ENCODE assay signal across 19 cellular contexts in genomic region chr18:2884706-2885285, GRCh38. TPM values are rescaled to one million over a fixed set of nuclear protein-coding genes. Genes with fewer than 3 reads are reported as not detected.
DNase-seq lines count a peak whose midpoint lies in the region; ATAC-seq, FAIRE-seq and TF ChIP-seq lines count a peak whose summit lies in the region.
"Had no signal": no experiment of that assay in that cellular context is flagged by ENCODE, and none has a peak within 500 bp of the region (broad histone marks: within the 10 kb centered on the region; RNA-seq: fewer than 3 reads in every experiment).

No MANE protein-coding gene starts in this region.

- H3K9me3 Mint-ChIP-seq in naive thymus-derived CD4-positive, alpha-beta T cell = peaks cover 6 to 18% (median 14%) of the 10 kb centered on the region in 11 donors

- H3K27me3 ChIP-seq in naive thymus-derived CD4-positive, alpha-beta T cell (ENCODE audit: control insufficient read depth in 2 of 2, insufficient read depth in 2 of 2, low read length in 2 of 2) = no peaks in the 10 kb centered on the region
- H3K27me3 ChIP-seq in vagina = no peaks in the 10 kb centered on the region
- H3K27me3 ChIP-seq: SJCRH30 had no signal

- peaks cover 25 to 33% of the 10 kb centered on the region in 2 donors for H3K4me1 ChIP-seq in naive thymus-derived CD4-positive, alpha-beta T cell (ENCODE audit: control insufficient read depth in 2 of 2, insufficient read depth in 2 of 2, low read length in 2 of 2)
- H3K4me1 ChIP-seq in vagina = peaks cover 29% of the 10 kb centered on the region
- H3K4me1 ChIP-seq: SJCRH30 had no signal

- H3K27me3 Mint-ChIP-seq in naive thymus-derived CD4-positive, alpha-beta T cell = no peaks in the 10 kb centered on the region

- H3K4me1 Mint-ChIP-seq in naive thymus-derived CD4-positive, alpha-beta T cell = peaks cover 34 to 63% (median 53%) of the 10 kb centered on the region in 7 donors

- H3K4me3 Mint-ChIP-seq in naive thymus-derived CD4-positive, alpha-beta T cell = peak overlapping the region in 3 of 10 donors; percentile 15 to 25 (median 16)

- peak; percentile 44 for DNase-seq in activated CD8-positive, alpha-beta memory T cell treated with anti-CD3 and anti-CD28 coated beads, Interleukin-2, amount 50 U/mL, for 48 hours
- DNase-seq in activated CD8-positive, alpha-beta memory T cell treated with anti-CD3 and anti-CD28 coated beads, Interleukin-2, amount 50 U/mL, for 4 hours = no peak
- no peak for DNase-seq in naive thymus-derived CD4-positive, alpha-beta T cell
- DNase-seq in vagina (ENCODE audit: extremely low spot score in 2 of 2) = peak in 1 of 2 donors; percentile 80
- DNase-seq in D721Med (ENCODE audit: insufficient read length, low spot score) = no peak
- no peak for DNase-seq in nucleus accumbens (lab: John Stamatoyannopoulos, UW)
- no peak for DNase-seq in dedifferentiated amniotic fluid mesenchymal stem cell (ENCODE audit: extremely low spot score)
- DNase-seq: COR-L47, DMS53, NCI-H1436, NCI-H2029, NCI-H2171, NCI-H82, PC-3, SJCRH30 had no signal

- intact Hi-C loops in naive thymus-derived CD4-positive, alpha-beta T cell (cut with micrococcal nuclease) = no loop called here
- intact Hi-C loops in vagina (cut with DNase I) = no loop called here

- TF ChIP-seq CTCF in vagina (IDR thresholded peaks at IDR 0.05) (no peak), D721Med (IDR thresholded peaks at IDR 0.05; ENCODE audit: insufficient read depth, missing control alignments) (no peak)

- H3K36me3 ChIP-seq in KOPT-K1 (ENCODE audit: insufficient read depth, low read length) (no peaks in the 10 kb centered on the region), vagina (no peaks in the 10 kb centered on the region)
- H3K36me3 ChIP-seq in naive thymus-derived CD4-positive, alpha-beta T cell (ENCODE audit: control insufficient read depth in 2 of 3, insufficient read depth in 3 of 3, low read length in 3 of 3) = no peaks in the 10 kb centered on the region
- H3K36me3 ChIP-seq: SJCRH30 had no signal

- no peak for TF ChIP-seq POLR2A in vagina (IDR thresholded peaks at IDR 0.05)

- H3K27ac ChIP-seq in KOPT-K1 (ENCODE audit: low read depth, low read length, poor library complexity, severe bottlenecking) (peak overlapping the region; percentile 99), vagina (peak overlapping the region; percentile 17)
- H3K27ac ChIP-seq in naive thymus-derived CD4-positive, alpha-beta T cell (ENCODE audit: low read depth, low read length) = no peak overlapping the region
- H3K27ac ChIP-seq: RWPE1, SJCRH30 had no signal

- no peak for ATAC-seq in naive thymus-derived CD4-positive, alpha-beta T cell
- ATAC-seq: HCT116, PC-3 had no signal

- H3K9me3 ChIP-seq in KOPT-K1 (ENCODE audit: insufficient read depth, low read length, poor library complexity, severe bottlenecking) (peaks cover 20% of the 10 kb centered on the region), vagina (no peaks in the 10 kb centered on the region)
- no peaks in the 10 kb centered on the region for H3K9me3 ChIP-seq in naive thymus-derived CD4-positive, alpha-beta T cell (ENCODE audit: control insufficient read depth in 2 of 3, low read length in 3 of 3)
- H3K9me3 ChIP-seq: SJCRH30 had no signal

- peaks cover 8 to 25% (median 14%) of the 10 kb centered on the region in 5 donors for H3K36me3 Mint-ChIP-seq in naive thymus-derived CD4-positive, alpha-beta T cell

- CTCF ChIA-PET in naive thymus-derived CD4-positive, alpha-beta T cell (lab: Charles Lee) = no interaction called here

- POLR2A ChIA-PET in naive thymus-derived CD4-positive, alpha-beta T cell (lab: Charles Lee) = interaction anchor here (0.9 to 1.4 kb wide), 3 partner anchors 8 to 22 kb away, joined by 3 to 5 read pairs (median 4); no protein-coding TSS in a partner anchor

- H3K27ac Mint-ChIP-seq in naive thymus-derived CD4-positive, alpha-beta T cell = peak overlapping the region in 7 of 9 donors; percentile 3 to 96 (median 41)

- no peak overlapping the region for H3K4me3 ChIP-seq in naive thymus-derived CD4-positive, alpha-beta T cell (ENCODE audit: low read length)
- no peak overlapping the region for H3K4me3 ChIP-seq in vagina
- H3K4me3 ChIP-seq: SJCRH30 had no signal

- no peak for FAIRE-seq in D721Med (lab: Jason Lieb, UNC)
- FAIRE-seq: HTR-8/SVneo had no signal

RNA-seq across cellular contexts. Expression of gene EMILIN2, which starts 38.0 kb away (rescaled TPM):
- total RNA-seq in naive thymus-derived CD4-positive, alpha-beta T cell = 10 to 100 TPM in 3 of 5 experiments, 1 to 10 TPM in 2; 6.2 to 51.1 (median 16.9) TPM
- polyA plus RNA-seq in naive thymus-derived CD4-positive, alpha-beta T cell = 1 to 10 TPM; 2.9 to 3.4 TPM
- total RNA-seq in vagina = 26.8 TPM
